In the genomic region with DNA sequence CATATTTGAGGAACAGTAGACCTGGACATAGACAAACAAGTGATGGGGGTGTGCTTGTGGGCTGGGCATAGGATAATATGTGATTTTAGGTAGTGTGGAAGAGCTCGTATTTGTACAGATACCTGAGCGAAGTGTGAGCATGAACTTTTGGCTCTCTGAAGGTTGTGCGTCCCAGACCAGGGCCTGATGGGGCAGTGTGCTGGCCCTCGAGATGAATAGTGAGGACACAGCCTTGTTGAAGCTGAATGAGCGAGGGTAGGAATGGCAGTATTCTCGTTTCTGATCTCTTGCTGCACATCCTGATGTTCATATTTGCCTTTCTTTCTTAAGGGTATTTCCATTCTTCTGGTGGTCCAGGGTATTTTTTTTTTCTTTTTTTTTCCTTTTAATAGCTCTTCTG, we compare ENCODE assay signal across 26 cellular contexts.
"Had no signal": no experiment of that assay in that cellular context is flagged by ENCODE, and none has a peak within 500 bp of the region (broad histone marks: within the 10 kb centered on the region; RNA-seq: fewer than 3 reads in every experiment).

No MANE protein-coding gene starts in this region.

- H3K27ac ChIP-seq: ascending aorta, body of pancreas, Peyer's patch, RWPE1, SJCRH30 had no signal

- H3K9me3 ChIP-seq: ascending aorta, body of pancreas, Peyer's patch, SJCRH30 had no signal

- H3K4me3 Mint-ChIP-seq: activated B cell treated with CpG ODN at 0.5 μM for 24 hours; activated CD4-positive, alpha-beta T cell treated with anti-CD3 and anti-CD28 coated beads, Interleukin-2, amount 10 ng/mL, durations not matched to agents 24 days and 14 days; activated naive CD8-positive, alpha-beta T cell treated with anti-CD3 and anti-CD28 coated beads, Interleukin-2, amount 50 U/mL, for 24 hours; activated T-cell treated with anti-CD3 and anti-CD28 coated beads, Interleukin-2, amount 50 U/mL, for 4 hours; T-helper 1 cell treated with Interleukin-12 subunit alpha and Interleukin-12 subunit beta and Interleukin-4 antibody, amounts not matched to agents 30 μg/mL and 1 μg/mL, for 36 hours had no signal

- H3K36me3 ChIP-seq: ascending aorta had no signal

- H3K27me3 ChIP-seq: ascending aorta, body of pancreas, Peyer's patch, SJCRH30 had no signal

- DNase-seq: activated B cell treated with CpG ODN at 0.5 μM for 24 hours; activated CD4-positive, alpha-beta T cell treated with anti-CD3 and anti-CD28 coated beads for 1 hour; activated CD4-positive, alpha-beta T cell treated with anti-CD3 and anti-CD28 coated beads, Interleukin-2, amount 10 ng/mL, durations not matched to agents 24 days and 14 days; activated CD4-positive, alpha-beta T cell treated with anti-CD3 and anti-CD28 coated beads, Interleukin-2, amount 50 U/mL, for 48 hours; activated CD8-positive, alpha-beta memory T cell treated with anti-CD3 and anti-CD28 coated beads for 24 hours; activated effector memory CD4-positive, alpha-beta T cell treated with anti-CD3 and anti-CD28 coated beads, Interleukin-2, amount 50 U/mL, for 16 hours; activated naive CD4-positive, alpha-beta T cell treated with Interleukin-2 at 50 U/mL for 16 hours; activated naive CD8-positive, alpha-beta T cell treated with anti-CD3 and anti-CD28 coated beads, Interleukin-2, amount 50 U/mL, for 24 hours; activated T-cell treated with anti-CD3 and anti-CD28 coated beads, Interleukin-2, amount 50 U/mL, for 4 hours; amniotic stem cell; body of pancreas; KG1; NCI-H1048; NCI-H1417; NCI-H2029; NCI-H2107; NCI-H510A treated with DMSO at 0.1 percent for 48 hours; NK-92 treated with Interleukin-12 subunit alpha and Interleukin-12 subunit beta, amount 100 ng/mL, for 24 hours; Peyer's patch; Right ventricle myocardium superior; SJCRH30; T-helper 9 cell had no signal

- H3K27me3 Mint-ChIP-seq: activated B cell treated with CpG ODN at 0.5 μM for 24 hours; activated CD4-positive, alpha-beta T cell treated with anti-CD3 and anti-CD28 coated beads, Interleukin-2, amount 10 ng/mL, durations not matched to agents 24 days and 14 days; activated naive CD8-positive, alpha-beta T cell treated with anti-CD3 and anti-CD28 coated beads, Interleukin-2, amount 50 U/mL, for 24 hours had no signal

- H3K9me3 Mint-ChIP-seq: activated B cell treated with CpG ODN at 0.5 μM for 24 hours; activated CD4-positive, alpha-beta T cell treated with anti-CD3 and anti-CD28 coated beads, Interleukin-2, amount 10 ng/mL, durations not matched to agents 24 days and 14 days; activated naive CD4-positive, alpha-beta T cell treated with anti-CD3 and anti-CD28 coated beads, Interleukin-2, amount 50 U/mL, for 72 hours; activated naive CD8-positive, alpha-beta T cell treated with anti-CD3 and anti-CD28 coated beads, Interleukin-2, amount 50 U/mL, for 24 hours; activated T-cell treated with anti-CD3 and anti-CD28 coated beads, Interleukin-2, amount 50 U/mL, for 4 hours; T-helper 1 cell treated with Interleukin-12 subunit alpha and Interleukin-12 subunit beta and Interleukin-4 antibody, amounts not matched to agents 30 μg/mL and 1 μg/mL, for 36 hours had no signal

- H3K27ac Mint-ChIP-seq: activated B cell treated with CpG ODN at 0.5 μM for 24 hours; activated CD4-positive, alpha-beta T cell treated with anti-CD3 and anti-CD28 coated beads, Interleukin-2, amount 10 ng/mL, durations not matched to agents 24 days and 14 days; activated naive CD4-positive, alpha-beta T cell treated with anti-CD3 and anti-CD28 coated beads, Interleukin-2, amount 50 U/mL, for 72 hours; activated naive CD8-positive, alpha-beta T cell treated with anti-CD3 and anti-CD28 coated beads, Interleukin-2, amount 50 U/mL, for 24 hours; T-helper 1 cell treated with Interleukin-12 subunit alpha and Interleukin-12 subunit beta and Interleukin-4 antibody, amounts not matched to agents 30 μg/mL and 1 μg/mL, for 36 hours had no signal

- H3K4me3 ChIP-seq: ascending aorta, body of pancreas, Peyer's patch, SJCRH30 had no signal

- ATAC-seq: activated naive CD4-positive, alpha-beta T cell treated with anti-CD3 and anti-CD28 coated beads, Interleukin-2, amount 50 U/mL, for 72 hours; activated naive CD8-positive, alpha-beta T cell treated with anti-CD3 and anti-CD28 coated beads, Interleukin-2, amount 50 U/mL, for 24 hours; activated T-cell treated with anti-CD3 and anti-CD28 coated beads, Interleukin-2, amount 50 U/mL, for 4 hours; body of pancreas had no signal
